Comparison of ENCODE assay signal across 20 cellular contexts in the genomic region with DNA sequence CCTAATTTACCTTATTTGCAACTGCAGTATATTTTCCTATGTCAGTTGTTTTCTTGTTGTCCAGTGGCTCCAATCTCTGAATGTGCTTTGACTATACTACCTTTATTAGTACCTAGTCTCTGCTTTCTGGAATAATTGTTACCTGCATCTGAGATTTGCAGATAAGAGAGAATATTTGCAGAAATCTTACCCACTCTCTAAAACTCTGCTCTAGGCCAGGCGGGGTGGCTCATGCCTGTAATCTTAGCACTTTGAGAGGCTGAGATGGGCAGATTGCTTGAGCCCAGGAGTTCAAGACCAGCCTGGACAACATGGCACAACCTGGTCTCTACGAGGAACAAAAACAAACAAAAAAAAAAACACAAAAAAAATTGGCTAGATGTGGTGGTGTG. TPM values are rescaled to one million over a fixed set of nuclear protein-coding genes. Genes with fewer than 3 reads are reported as not detected.
DNase-seq lines count a peak whose midpoint lies in the region; ATAC-seq and TF ChIP-seq lines count a peak whose summit lies in the region.
"Had no signal": no experiment of that assay in that cellular context is flagged by ENCODE, and none has a peak within 500 bp of the region (broad histone marks: within the 10 kb centered on the region; RNA-seq: fewer than 3 reads in every experiment).

No MANE protein-coding gene starts in this region.

- no peaks in the 10 kb centered on the region for H3K9me2 ChIP-seq in SU-DHL-6 (replicated peaks; ENCODE audit: insufficient read depth, low read length)

- peaks cover 13% of the 10 kb centered on the region for H3F3A ChIP-seq in SU-DHL-6 (ENCODE audit: insufficient read depth)

- in situ Hi-C loops in transverse colon (cut with MboI; ENCODE audit: low pct_ligation_motif_present in 1 of 4, low pct_unique_long_range_greater_than_20kb in 1 of 4, low sequenced_read_pairs in 3 of 4) = no loop called here

- no peak overlapping the region; the same call in 1 of the 2 replicates for H3K9ac ChIP-seq in SU-DHL-6 (ENCODE audit: low read length)

- WGBS in transverse colon (ENCODE audit: low coverage in 1 of 2), 2 donors = 70 to 93% methylated on average over 2 of the region's 2 CpGs

- H3K9me3 Mint-ChIP-seq in mesothelial cell of epicardium = no peaks in the 10 kb centered on the region
- H3K9me3 Mint-ChIP-seq: memory B cell; stimulated activated naive B cell treated with anti-CD40 and anti-IgM and Interleukin-4, amounts not matched to agents 10 μg/mL and 1 μg/mL and 100 μg/mL, for 72 hours had no signal

- no peak for TF ChIP-seq POLR2A in transverse colon (IDR thresholded peaks at IDR 0.05)

- no peak overlapping the region for H2AFZ ChIP-seq in SU-DHL-6 (ENCODE audit: low read depth, low read length, severe bottlenecking)

- intact Hi-C loops in cardiac septum (cut with DNase I) (loop anchor here (5.0 kb wide), 1 partner anchor 56 kb away; no protein-coding TSS in a partner anchor), transverse colon (cut with DNase I; ENCODE audit: low total_unique reads) (no loop called here)

- no peaks in the 10 kb centered on the region for H3K36me3 ChIP-seq in cardiac muscle cell
- H3K36me3 ChIP-seq in SU-DHL-6 (ENCODE audit: low read length) = no peaks in the 10 kb centered on the region
- no peaks in the 10 kb centered on the region for H3K36me3 ChIP-seq in transverse colon
- H3K36me3 ChIP-seq: tibial artery had no signal

- H3K4me3 Mint-ChIP-seq in mesothelial cell of epicardium = peak overlapping the region; percentile 89

- no peak for TF ChIP-seq EP300 in transverse colon (IDR thresholded peaks at IDR 0.05; ENCODE audit: low read depth)

- H3K27ac ChIP-seq in cardiac muscle cell = peak overlapping the region; percentile 100
- H3K27ac ChIP-seq in SU-DHL-6 (ENCODE audit: low read depth, low read length) = no peak overlapping the region
- peak overlapping the region in 3 of 4 donors; percentile 98 to 99 (median 98) for H3K27ac ChIP-seq in transverse colon

- H3K4me1 ChIP-seq in cardiac muscle cell (ENCODE audit: low read depth) (peaks cover 3% of the 10 kb centered on the region), transverse colon (peaks cover 0 to 35% (median 19%) of the 10 kb centered on the region in 4 donors)

- no peaks in the 10 kb centered on the region for H3K27me3 ChIP-seq in cardiac muscle cell
- no peaks in the 10 kb centered on the region for H3K27me3 ChIP-seq in SU-DHL-6 (ENCODE audit: low read length)
- H3K27me3 ChIP-seq in transverse colon = no peaks in the 10 kb centered on the region
- H3K27me3 ChIP-seq: tibial artery had no signal

- DNase-seq in cardiac muscle cell (ENCODE audit: low read depth in 1 of 2, low spot score in 1 of 2) (no peak), cardiac septum (ENCODE audit: low spot score) (no peak), mesothelial cell of epicardium (ENCODE audit: low spot score in 2 of 2, unreplicated experiment in 2 of 2) (no peak), transverse colon (no peak), SHP77 (lab: John Stamatoyannopoulos, UW) (no peak), NCI-H1436 (lab: John Stamatoyannopoulos, UW) (no peak)
- DNase-seq: activated CD4-positive, alpha-beta T cell treated with anti-CD3 and anti-CD28 coated beads for 36 hours; activated CD8-positive, alpha-beta memory T cell treated with anti-CD3 and anti-CD28 coated beads, Interleukin-2, amount 10 ng/mL, durations not matched to agents 7 days and 5 days; activated effector memory CD4-positive, alpha-beta T cell treated with Interleukin-2 at 50 U/mL for 16 hours; amygdala; DND-41; H7; NCI-H526 treated with DMSO at 0.1 percent for 48 hours; stimulated activated naive B cell treated with anti-CD40 and anti-IgM and Interleukin-4, amounts not matched to agents 10 μg/mL and 1 μg/mL and 100 μg/mL, for 72 hours; T1000; tibial artery had no signal

- TF ChIP-seq CTCF in cardiac muscle cell (IDR thresholded peaks at IDR 0.05; ENCODE audit: low read depth, low read length) (no peak), SU-DHL-6 (IDR thresholded peaks at IDR 0.05; ENCODE audit: insufficient read depth, low read length, poor library complexity, severe bottlenecking) (no peak), mesothelial cell of epicardium (IDR thresholded peaks at IDR 0.05; ENCODE audit: unreplicated experiment) (no peak), transverse colon (IDR thresholded peaks at IDR 0.05) (no peak)

- peak overlapping the region; percentile 99 for H3K27ac Mint-ChIP-seq in mesothelial cell of epicardium
- H3K27ac Mint-ChIP-seq: memory B cell; stimulated activated naive B cell treated with anti-CD40 and anti-IgM and Interleukin-4, amounts not matched to agents 10 μg/mL and 1 μg/mL and 100 μg/mL, for 72 hours had no signal

- H3K79me2 ChIP-seq in SU-DHL-6 (ENCODE audit: insufficient read depth, low read length) = no peaks in the 10 kb centered on the region

- no peaks in the 10 kb centered on the region for H3K27me3 Mint-ChIP-seq in mesothelial cell of epicardium (ENCODE audit: low read depth)

- no peaks in the 10 kb centered on the region for H3K9me3 ChIP-seq in cardiac muscle cell (ENCODE audit: low read depth)
- H3K9me3 ChIP-seq in SU-DHL-6 (ENCODE audit: insufficient read depth, low read length) = no peaks in the 10 kb centered on the region
- no peaks in the 10 kb centered on the region for H3K9me3 ChIP-seq in transverse colon
- H3K9me3 ChIP-seq: tibial artery had no signal

- no peak for ATAC-seq in GM18517 (IDR thresholded peaks at IDR 0.05; ENCODE audit: unreplicated experiment)
- ATAC-seq: activated CD4-positive, alpha-beta T cell treated with anti-CD3 and anti-CD28 coated beads for 36 hours; activated CD8-positive, alpha-beta memory T cell treated with anti-CD3 and anti-CD28 coated beads, Interleukin-2, amount 10 ng/mL, durations not matched to agents 7 days and 5 days; stimulated activated naive B cell treated with anti-CD40 and anti-IgM and Interleukin-4, amounts not matched to agents 10 μg/mL and 1 μg/mL and 100 μg/mL, for 72 hours had no signal

- H4K20me1 ChIP-seq in SU-DHL-6 (ENCODE audit: low read depth, low read length) = no peaks in the 10 kb centered on the region

- H3K4me2 ChIP-seq in SU-DHL-6 (ENCODE audit: low read depth, low read length, poor library complexity, severe bottlenecking) = peak overlapping the region; percentile 73

- peaks cover 49% of the 10 kb centered on the region for H3K4me1 Mint-ChIP-seq in mesothelial cell of epicardium

- peaks cover 1% of the 10 kb centered on the region for H3K36me3 Mint-ChIP-seq in mesothelial cell of epicardium
- H3K36me3 Mint-ChIP-seq: activated CD8-positive, alpha-beta memory T cell treated with anti-CD3 and anti-CD28 coated beads, Interleukin-2, amount 10 ng/mL, durations not matched to agents 7 days and 5 days; memory B cell had no signal

- H3K4me3 ChIP-seq in cardiac muscle cell = peak overlapping the region; percentile 90
- no peak overlapping the region for H3K4me3 ChIP-seq in SU-DHL-6 (ENCODE audit: insufficient read depth, low read length, poor library complexity, severe bottlenecking)
- H3K4me3 ChIP-seq in transverse colon = peak overlapping the region in 1 of 4 donors; percentile 84

RNA-seq across cellular contexts. Expression of gene SYDE2, which starts 2.0 kb away (rescaled TPM):
- 22.2 and 47.5 TPM in 2 replicates for total RNA-seq in cardiac muscle cell
- 20.6 and 30.2 TPM in 2 replicates for polyA plus RNA-seq in cardiac muscle cell
- 20.2 TPM for total RNA-seq in cardiac septum
- total RNA-seq in mesothelial cell of epicardium = 40.2 to 42.4 TPM (median 41.7 TPM) in 3 replicates
- total RNA-seq in transverse colon = 10 to 100 TPM; 10.1 to 28.8 (median 15.4) TPM
- total RNA-seq: OCI-LY7 had no signal

RNA-seq across cellular contexts. Expression of gene C1orf52, which starts 56.6 kb away (rescaled TPM):
- total RNA-seq in cardiac muscle cell = 63.4 and 71.6 TPM in 2 replicates
- 82.1 and 91.4 TPM in 2 replicates for polyA plus RNA-seq in cardiac muscle cell
- total RNA-seq in cardiac septum = 17.4 TPM
- total RNA-seq in mesothelial cell of epicardium = 44.6 to 48.2 TPM (median 47.4 TPM) in 3 replicates
- total RNA-seq in transverse colon = 10 to 100 TPM in 3 of 4 donors, 1 to 10 TPM in 1; 7.4 to 42.6 (median 14.9) TPM
